8 cellular contexts compared by ENCODE assay signal in the genomic region with DNA sequence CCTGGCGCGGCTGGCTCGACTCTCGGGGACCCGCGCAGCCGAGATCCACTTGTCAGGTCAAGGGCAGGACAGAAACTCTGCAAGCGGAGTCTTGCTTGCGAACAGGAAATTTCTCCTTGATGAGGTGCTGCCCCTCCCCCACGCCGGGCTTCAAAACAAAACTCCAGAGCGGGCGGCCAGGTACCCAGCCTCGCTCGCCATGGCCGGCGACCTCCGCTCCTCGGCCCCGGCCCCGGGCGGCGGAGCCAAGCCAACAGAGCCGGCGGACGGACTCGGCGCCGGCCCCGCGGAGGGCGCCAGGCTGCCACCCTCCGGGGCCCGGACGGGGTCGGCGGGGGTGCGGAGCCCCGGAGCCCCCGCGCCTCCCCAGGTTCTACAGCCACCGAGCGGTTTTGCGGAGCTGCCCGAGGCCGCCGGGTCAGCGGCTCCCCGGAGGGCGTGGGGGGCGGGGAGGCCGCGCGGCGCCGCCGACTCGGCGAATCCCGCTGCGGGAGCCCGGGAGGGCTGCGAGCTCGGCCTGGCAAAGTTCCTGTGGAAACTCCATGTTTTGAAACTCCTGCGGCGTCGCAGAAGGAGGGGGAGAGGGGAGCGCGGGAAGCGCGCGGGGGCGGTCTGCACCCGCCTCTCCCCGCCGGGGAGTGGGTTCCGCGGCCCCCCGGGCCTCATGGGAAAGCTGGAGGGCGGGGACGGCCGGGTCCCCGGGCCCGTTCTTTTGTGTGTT. TPM values are rescaled to one million over a fixed set of nuclear protein-coding genes. Genes with fewer than 3 reads are reported as not detected.
A peak's percentile ranks its signal among the peaks of the same experiment; 100 is the strongest.
DNase-seq lines count a peak whose midpoint lies in the region; ATAC-seq and TF ChIP-seq lines count a peak whose summit lies in the region.

No MANE protein-coding gene starts in this region.

- dilution Hi-C loops in IMR-90 (cut with HindIII; ENCODE audit: low sequenced_read_pairs, unreplicated experiment), result no loop called here

- H2AK5ac ChIP-seq in IMR-90 (ENCODE audit: low read depth, low read length), result no peak overlapping the region

- H3K18ac ChIP-seq in IMR-90 (ENCODE audit: low read depth, low read length), result peak overlapping the region; percentile 33; the same call in 1 of the 2 replicates

- no peak overlapping the region for H3K27ac Mint-ChIP-seq in glutamatergic neuron (ENCODE audit: unreplicated experiment)

- H2BK20ac ChIP-seq in IMR-90 (ENCODE audit: low read depth, low read length), result no peak overlapping the region

- no peaks in the 10 kb centered on the region for H3K9me3 Mint-ChIP-seq in glutamatergic neuron (ENCODE audit: unreplicated experiment)

- H3K4me2 ChIP-seq in IMR-90 (ENCODE audit: low read depth, low read length), result peak overlapping the region; percentile 81

- POLR2A ChIA-PET in IMR-90 (lab: Charles Lee; ENCODE audit: unreplicated experiment), result interaction anchor here (0.6 kb wide), 1 partner anchor 118 kb away, joined by 4 read pairs; no protein-coding TSS in a partner anchor

- H3K36me3 ChIP-seq in IMR-90 (ENCODE audit: control insufficient read depth, insufficient read depth, low read length), result no peaks in the 10 kb centered on the region
- no peaks in the 10 kb centered on the region for H3K36me3 ChIP-seq in WERI-Rb-1

- TF ChIP-seq POLR2A in IMR-90 (IDR thresholded peaks at IDR 0.05; ENCODE audit: low read depth, low read length), result no peak

- H3K4me3 Mint-ChIP-seq in glutamatergic neuron (ENCODE audit: unreplicated experiment), result no peak overlapping the region

- no peak overlapping the region for H4K91ac ChIP-seq in IMR-90 (ENCODE audit: insufficient read depth, low read depth, low read length)

- H4K8ac ChIP-seq in IMR-90 (ENCODE audit: low read depth in 2 of 2, low read length in 2 of 2), result 0 out of 4 replicates have a peak overlapping the region, but pooled peaks of 1 of the 2 experiments have one; percentile 47

- H3K4ac ChIP-seq in IMR-90 (ENCODE audit: low read depth, low read length), result no peak overlapping the region

- 14% methylated on average over 36 of the region's 84 CpGs; no CpG with 5 or more reads in 1 of the 2 experiments for WGBS in IMR-90 (ENCODE audit: extremely low coverage in 2 of 2, insufficient read length in 1 of 2), 2 experiments

- peak overlapping the region; percentile 68 for H2BK120ac ChIP-seq in IMR-90 (ENCODE audit: low read depth, low read length)

- H3K9me1 ChIP-seq in IMR-90 (ENCODE audit: insufficient read depth, low read length), result no peaks in the 10 kb centered on the region

- TF ChIP-seq CTCF in IMR-90 (conservative IDR thresholded peaks at IDR 0.05; ENCODE audit: low read depth, low read length) (no peak), WERI-Rb-1 (IDR thresholded peaks at IDR 0.05; ENCODE audit: low read depth, low read length) (no peak), glutamatergic neuron (IDR thresholded peaks at IDR 0.05; ENCODE audit: partially characterized antibody, unreplicated experiment) (no peak)

- CTCF ChIA-PET in IMR-90 (lab: Yijun Ruan, JAX), result interaction anchor here (0.6 kb wide), 1 partner anchor 349 kb away, joined by 3 read pairs; no protein-coding TSS in a partner anchor

- H3K27ac ChIP-seq in IMR-90 (ENCODE audit: insufficient read depth, low read length) (peak overlapping the region; percentile 64), WERI-Rb-1 (peak overlapping the region; percentile 97)

- no peak for TF ChIP-seq RAD21 in IMR-90 (IDR thresholded peaks at IDR 0.05; ENCODE audit: low read length)

- no peaks in the 10 kb centered on the region for H4K20me1 ChIP-seq in IMR-90 (ENCODE audit: insufficient read depth, low read length)

- BruUV-seq in IMR-90 (replicated peaks; lab: Mats Ljungman, UMichigan), result no TSS peak

- H3K27me3 Mint-ChIP-seq in glutamatergic neuron (ENCODE audit: unreplicated experiment), result peaks cover 2% of the 10 kb centered on the region

- H3K4me3 ChIP-seq in IMR-90 (ENCODE audit: insufficient read depth, low read depth, low read length) (peak overlapping the region; percentile 72), WERI-Rb-1 (ENCODE audit: low read depth, low read length) (peak overlapping the region; percentile 61)

- H2BK5ac ChIP-seq in IMR-90 (ENCODE audit: low read depth, low read length, poor library complexity, severe bottlenecking), result peak overlapping the region; percentile 75

- H2BK15ac ChIP-seq in IMR-90 (ENCODE audit: low read depth, low read length), result no peak overlapping the region

- H3K14ac ChIP-seq in IMR-90 (replicated peaks; ENCODE audit: low read depth, low read length), result no peak overlapping the region

- no peak overlapping the region for H3K23ac ChIP-seq in IMR-90 (ENCODE audit: low read depth, low read length)

- no peaks in the 10 kb centered on the region for H3K79me1 ChIP-seq in IMR-90 (ENCODE audit: low read depth in 1 of 2, low read length in 2 of 2)

- H3K9me3 ChIP-seq in IMR-90 (ENCODE audit: control insufficient read depth, insufficient read depth, low read length), result no peaks in the 10 kb centered on the region
- H3K9me3 ChIP-seq in WERI-Rb-1 (ENCODE audit: severe bottlenecking), result peaks cover 28% of the 10 kb centered on the region

- peak overlapping the region; percentile 85 for H2AK9ac ChIP-seq in IMR-90 (replicated peaks; ENCODE audit: low read depth, low read length, poor library complexity)

- in situ Hi-C loops in IMR-90 (cut with MboI; ENCODE audit: low sequenced_read_pairs), result loop anchor here (5.0 kb wide), 1 partner anchor 63 kb away; no protein-coding TSS in a partner anchor

- H3K36me3 Mint-ChIP-seq in glutamatergic neuron (ENCODE audit: unreplicated experiment), result no peaks in the 10 kb centered on the region

- H3K4me1 Mint-ChIP-seq in glutamatergic neuron (ENCODE audit: low read depth, unreplicated experiment), result peaks cover 2% of the 10 kb centered on the region

- peak; percentile 19 for ATAC-seq in IMR-90 (ENCODE audit: low read depth)
- ATAC-seq in left cardiac atrium, result peak; percentile 2 to 16
- no peak for ATAC-seq in HG02588 (IDR thresholded peaks at IDR 0.05; ENCODE audit: unreplicated experiment)

- peak overlapping the region; percentile 50 for H3K9ac ChIP-seq in IMR-90 (ENCODE audit: low read depth, low read length)

- no peak overlapping the region for H4K5ac ChIP-seq in IMR-90 (ENCODE audit: low read depth, low read length)

- no peak overlapping the region for H3K56ac ChIP-seq in IMR-90 (ENCODE audit: extremely low read depth, insufficient read depth, low read length)

- intact Hi-C loops in IMR-90 (cut with micrococcal nuclease) (loop anchor here (2.0 to 5.0 kb wide), 3 partner anchors 33 to 138 kb away; no protein-coding TSS in a partner anchor), left cardiac atrium (cut with DNase I) (loop anchor here (5.0 kb wide), 2 partner anchors 43 to 48 kb away; no protein-coding TSS in a partner anchor)

- H3K4me1 ChIP-seq in IMR-90 (ENCODE audit: control insufficient read depth, insufficient read depth, low read length), result peaks cover 10% of the 10 kb centered on the region

- DNase-seq in DMS53 treated with DMSO at 0.1 percent for 48 hours (lab: John Stamatoyannopoulos, UW; ENCODE audit: unreplicated experiment) (peak; percentile 40), IMR-90 (peak; percentile 55), WERI-Rb-1 (peak; percentile 56), left cardiac atrium (peak; percentile 70), putamen (ENCODE audit: low spot score) (peak; percentile 34), glutamatergic neuron (no peak), cerebellar cortex (ENCODE audit: low spot score) (no peak)

- H3K27me3 ChIP-seq in IMR-90 (ENCODE audit: control insufficient read depth, insufficient read depth, low read length), result no peaks in the 10 kb centered on the region; the same call in 1 of the 2 replicates
- H3K27me3 ChIP-seq in WERI-Rb-1 (ENCODE audit: insufficient read depth, low read depth, severe bottlenecking), result peaks cover 48% of the 10 kb centered on the region

- H2AFZ ChIP-seq in IMR-90 (replicated peaks; ENCODE audit: low read length, poor library complexity), result peak overlapping the region; percentile 79

TF ChIP-seq in IMR-90, 13 proteins besides CTCF, POLR2A, EP300 and RAD21:
- TF ChIP-seq MAZ (IDR thresholded peaks at IDR 0.05; ENCODE audit: borderline replicate concordance, low read depth, low read length), result peak; percentile 34; the same call in 1 of the 2 replicates
- no peak for TF ChIP-seq MAFK (IDR thresholded peaks at IDR 0.05; ENCODE audit: low read depth, low read length)
- no peak for TF ChIP-seq RCOR1 (IDR thresholded peaks at IDR 0.05; ENCODE audit: insufficient replicate concordance, low read length)
- TF ChIP-seq NFE2L2 (IDR thresholded peaks at IDR 0.05; ENCODE audit: low read depth, low read length), result no peak
- no peak for TF ChIP-seq SMC3 (IDR thresholded peaks at IDR 0.05; ENCODE audit: low read depth, low read length)

RNA-seq across cellular contexts. Expression of a gene that starts 11.7 kb away (rescaled TPM):
- total RNA-seq in IMR-90 (2012; rRNA removed), result 7.5 and 8.9 TPM in 2 replicates
- 7.9 and 9.0 TPM in 2 replicates for polyA plus RNA-seq in IMR-90 (2012; rRNA removed)
- polyA plus RNA-seq in IMR-90 (2012; cell fraction: cytosol; rRNA removed), result 5.3 and 6.2 TPM in 2 replicates
- 7.8 and 17.4 TPM in 2 replicates for polyA plus RNA-seq in IMR-90 (2012; cell fraction: nucleus; rRNA removed; ENCODE audit: low replicate concordance)
- 10 to 100 TPM; 10.8 to 21.6 TPM for total RNA-seq in left cardiac atrium
- total RNA-seq in glutamatergic neuron (ENCODE audit: unreplicated experiment), result 59.0 TPM

Comparison
In these comparisons a context has a peak if more than half of its experiments do, and no peak if none do; other contexts are left out.
1. DNase-seq: peak in DMS53 treated with DMSO at 0.1 percent for 48 hours (single experiment), IMR-90 (single experiment), WERI-Rb-1 (single experiment), left cardiac atrium (single experiment) and putamen (single experiment); none in glutamatergic neuron (single experiment) and cerebellar cortex (single experiment).